Comparison of ENCODE assay signal across 17 cellular contexts in the genomic region with DNA sequence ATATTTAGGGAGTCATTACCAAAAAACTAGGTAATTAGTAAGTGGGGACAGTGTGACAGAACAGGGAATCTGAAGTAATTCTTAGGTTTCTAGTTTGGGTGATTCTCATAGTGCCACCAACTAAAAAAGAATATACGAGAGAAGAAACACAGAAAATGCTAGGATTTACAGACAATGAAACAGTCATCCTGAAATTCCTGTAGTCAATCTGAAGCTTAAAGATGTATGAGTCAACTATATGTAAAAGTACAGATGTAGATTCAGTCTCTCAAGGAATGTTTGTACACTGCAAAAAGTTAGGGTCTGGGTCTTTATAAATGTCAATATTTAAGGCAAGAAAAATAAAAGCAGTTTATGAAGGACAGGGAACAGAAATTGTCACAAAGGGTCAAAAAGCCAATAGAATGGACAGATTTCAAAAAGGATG.
A peak's percentile ranks its signal among the peaks of the same experiment; 100 is the strongest.
DNase-seq lines count a peak whose midpoint lies in the region; ATAC-seq and TF ChIP-seq lines count a peak whose summit lies in the region.
"Had no signal": no experiment of that assay in that cellular context is flagged by ENCODE, and none has a peak within 500 bp of the region (broad histone marks: within the 10 kb centered on the region; RNA-seq: fewer than 3 reads in every experiment).

No MANE protein-coding gene starts in this region.

- H3K27me3 ChIP-seq in transverse colon, result no peaks in the 10 kb centered on the region
- H3K27me3 ChIP-seq: esophagus muscularis mucosa had no signal

- H3K4me3 ChIP-seq in transverse colon, result no peak overlapping the region
- H3K4me3 ChIP-seq: esophagus muscularis mucosa, HAP-1 had no signal

- TF ChIP-seq EP300 in transverse colon (IDR thresholded peaks at IDR 0.05; ENCODE audit: low read depth), result no peak

- intact Hi-C loops in transverse colon (cut with DNase I; ENCODE audit: low total_unique reads), result no loop called here

- 33 to 72% methylated on average over 1 of the region's 1 CpG for WGBS in transverse colon (ENCODE audit: low coverage in 1 of 2), 2 donors

- ATAC-seq in HG03196 (IDR thresholded peaks at IDR 0.05; ENCODE audit: unreplicated experiment), result peak; percentile 4
- ATAC-seq: sciatic nerve had no signal

- POLR2A ChIA-PET in RWPE1 (lab: Yijun Ruan, JAX; ENCODE audit: low non-redundant PET), result no interaction called here

- no peaks in the 10 kb centered on the region for H3K9me3 ChIP-seq in transverse colon
- H3K9me3 ChIP-seq: esophagus muscularis mucosa, HAP-1 had no signal

- no peak for DNase-seq in activated naive CD4-positive, alpha-beta T cell treated with anti-CD3 and anti-CD28 coated beads, Interleukin-2, amount 50 U/mL, for 16 hours
- DNase-seq in immature natural killer cell, result no peak
- no peak for DNase-seq in transverse colon
- DNase-seq in effector CD8-positive, alpha-beta T cell (lab: John Stamatoyannopoulos, UW), result no peak
- DNase-seq in SK-N-DZ (ENCODE audit: low spot score), result no peak
- no peak for DNase-seq in RWPE1 (ENCODE audit: low spot score)
- DNase-seq: aorta; GF-D8; Kasumi-1; NCI-H1694; NCI-H526 treated with DMSO at 0.1 percent for 48 hours; stimulated activated CD4-positive, alpha-beta T cell treated with anti-CD3 and anti-CD28 coated beads, Interleukin-4, amount 100 ng/mL, for 4 hours had no signal

- no peak for TF ChIP-seq POLR2A in transverse colon (IDR thresholded peaks at IDR 0.05)

- no peaks in the 10 kb centered on the region for H3K9me3 Mint-ChIP-seq in activated naive CD4-positive, alpha-beta T cell treated with anti-CD3 and anti-CD28 coated beads, Interleukin-2, amount 50 U/mL, for 24 hours
- H3K9me3 Mint-ChIP-seq in immature natural killer cell, result no peaks in the 10 kb centered on the region

- peaks cover 35% of the 10 kb centered on the region for H3K36me3 Mint-ChIP-seq in activated naive CD4-positive, alpha-beta T cell treated with anti-CD3 and anti-CD28 coated beads, Interleukin-2, amount 50 U/mL, for 24 hours
- peaks cover 21 to 49% (median 45%) of the 10 kb centered on the region in 3 donors for H3K36me3 Mint-ChIP-seq in immature natural killer cell

- CTCF ChIA-PET in RWPE1 (lab: Yijun Ruan, JAX), result interaction anchor here (0.7 kb wide), 1 partner anchor 149 kb away, joined by 5 read pairs; no protein-coding TSS in a partner anchor

- TF ChIP-seq CTCF in transverse colon (IDR thresholded peaks at IDR 0.05), result no peak
- no peak for TF ChIP-seq CTCF in RWPE1 (conservative IDR thresholded peaks at IDR 0.05; ENCODE audit: low read depth)

- H3K27me3 Mint-ChIP-seq in activated naive CD4-positive, alpha-beta T cell treated with anti-CD3 and anti-CD28 coated beads, Interleukin-2, amount 50 U/mL, for 24 hours, result no peaks in the 10 kb centered on the region
- peaks cover 0 to 2% (median 0%) of the 10 kb centered on the region in 3 donors for H3K27me3 Mint-ChIP-seq in immature natural killer cell (ENCODE audit: low read depth in 3 of 3)

- H3K4me1 Mint-ChIP-seq in activated naive CD4-positive, alpha-beta T cell treated with anti-CD3 and anti-CD28 coated beads, Interleukin-2, amount 50 U/mL, for 24 hours, result peaks cover 13% of the 10 kb centered on the region
- H3K4me1 Mint-ChIP-seq in immature natural killer cell, result peaks cover 3 to 6% of the 10 kb centered on the region in 2 donors

- H3K36me3 ChIP-seq in transverse colon, result peaks cover 0 to 40% (median 11%) of the 10 kb centered on the region in 4 donors

- no peak overlapping the region for H3K4me3 Mint-ChIP-seq in activated naive CD4-positive, alpha-beta T cell treated with anti-CD3 and anti-CD28 coated beads, Interleukin-2, amount 50 U/mL, for 24 hours
- no peak overlapping the region for H3K4me3 Mint-ChIP-seq in immature natural killer cell

- peaks cover 0 to 22% (median 8%) of the 10 kb centered on the region in 4 donors for H3K4me1 ChIP-seq in transverse colon
- H3K4me1 ChIP-seq: esophagus muscularis mucosa had no signal

- in situ Hi-C loops in transverse colon (cut with MboI; ENCODE audit: low pct_ligation_motif_present in 1 of 4, low pct_unique_long_range_greater_than_20kb in 1 of 4, low sequenced_read_pairs in 3 of 4), result no loop called here

- H3K27ac Mint-ChIP-seq in activated naive CD4-positive, alpha-beta T cell treated with anti-CD3 and anti-CD28 coated beads, Interleukin-2, amount 50 U/mL, for 24 hours, result peak overlapping the region; percentile 65
- H3K27ac Mint-ChIP-seq in immature natural killer cell, result peak overlapping the region; percentile 12 to 82 (median 66)

- peak overlapping the region in 3 of 4 donors; percentile 55 to 80 (median 70) for H3K27ac ChIP-seq in transverse colon
- H3K27ac ChIP-seq in RWPE1, result no peak overlapping the region
- H3K27ac ChIP-seq: esophagus muscularis mucosa had no signal
